In the genomic region with DNA sequence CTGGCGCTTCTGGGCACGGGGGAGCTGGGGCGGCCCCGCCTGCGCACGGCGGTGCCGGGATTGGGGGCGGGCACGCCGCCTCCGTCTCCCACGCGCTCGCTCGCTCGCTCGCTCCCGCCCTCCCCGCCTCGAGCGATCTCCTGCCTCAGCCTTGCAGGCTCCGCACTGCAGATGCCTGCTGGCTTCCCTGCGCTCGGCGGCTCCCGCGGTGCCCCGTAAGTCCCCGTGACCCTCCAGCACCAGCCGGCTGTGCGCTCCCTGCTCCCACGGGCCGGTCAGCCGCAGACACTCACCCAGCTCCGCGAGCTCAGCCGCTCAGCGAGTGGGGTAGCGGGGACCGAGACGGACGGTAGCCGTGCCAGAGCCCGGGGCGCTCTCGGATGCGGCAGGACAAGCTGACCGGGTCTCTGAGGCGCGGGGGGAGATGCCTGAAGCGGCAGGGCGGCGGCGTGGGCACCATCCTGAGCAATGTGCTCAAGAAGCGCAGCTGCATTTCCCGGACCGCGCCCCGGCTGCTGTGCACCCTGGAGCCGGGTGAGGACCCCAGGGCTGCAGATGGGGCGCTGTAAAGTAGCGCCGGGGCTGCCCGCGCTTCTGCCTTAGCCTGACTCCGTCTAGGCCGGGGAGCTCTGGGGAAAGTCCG, we compare ENCODE assay signal across 8 cellular contexts. TPM values are rescaled to one million over a fixed set of nuclear protein-coding genes. Genes with fewer than 3 reads are reported as not detected.
DNase-seq lines count a peak whose midpoint lies in the region; ATAC-seq and TF ChIP-seq lines count a peak whose summit lies in the region.

TBC1D30 (plus strand) TSS at position 148 of the 643 bp plus-strand sequence; CDS start at position 381, 233 bp downstream.

- H3K27ac Mint-ChIP-seq in natural killer cell treated with Interleukin-12 subunit alpha and Interleukin-12 subunit beta and Interleukin-15 and Interleukin-18, amount 100 ng/mL, for 72 hours: no peak within 1 kb of the TSS

- POLR2A ChIA-PET in HEK293T (lab: Yijun Ruan, JAX): no interaction called here

- peaks cover 7 to 14% of the 10 kb centered on the region in 2 donors for H3K4me1 Mint-ChIP-seq in natural killer cell treated with Interleukin-12 subunit alpha and Interleukin-12 subunit beta and Interleukin-15 and Interleukin-18, amount 100 ng/mL, for 72 hours (ENCODE audit: low read depth in 2 of 2)

- no peaks in the 10 kb centered on the region for H3K36me3 Mint-ChIP-seq in natural killer cell treated with Interleukin-12 subunit alpha and Interleukin-12 subunit beta and Interleukin-15 and Interleukin-18, amount 100 ng/mL, for 72 hours

- H3K4me3 Mint-ChIP-seq in natural killer cell treated with Interleukin-12 subunit alpha and Interleukin-12 subunit beta and Interleukin-15 and Interleukin-18, amount 100 ng/mL, for 72 hours: peak within 1 kb of the TSS; percentile 75

- H3K36me3 ChIP-seq in upper lobe of right lung: no peaks in the 10 kb centered on the region

- H3K9me3 ChIP-seq in upper lobe of right lung: no peaks in the 10 kb centered on the region

- CTCF ChIA-PET in HEK293T (lab: Yijun Ruan, JAX): interaction anchor here (0.6 kb wide), 1 partner anchor 1411 kb away, joined by 3 read pairs; no protein-coding TSS in a partner anchor

- H3K27ac ChIP-seq in upper lobe of right lung: no peak within 1 kb of the TSS

- peaks cover 28% of the 10 kb centered on the region for H3K4me1 ChIP-seq in upper lobe of right lung

- ATAC-seq in natural killer cell treated with Interleukin-12 subunit alpha and Interleukin-12 subunit beta and Interleukin-15 and Interleukin-18, amount 100 ng/mL, for 72 hours: peak; percentile 82 to 93
- ATAC-seq in upper lobe of right lung: peak; percentile 80

- H3K4me3 ChIP-seq in fibroblast of the aortic adventitia (ENCODE audit: low read depth, low read length) (peak within 1 kb of the TSS; percentile 53), upper lobe of right lung (peak within 1 kb of the TSS; percentile 46)

- H3K27me3 Mint-ChIP-seq in natural killer cell treated with Interleukin-12 subunit alpha and Interleukin-12 subunit beta and Interleukin-15 and Interleukin-18, amount 100 ng/mL, for 72 hours: peaks cover 23 to 52% of the 10 kb centered on the region in 2 donors

- H3K9me3 Mint-ChIP-seq in natural killer cell treated with Interleukin-12 subunit alpha and Interleukin-12 subunit beta and Interleukin-15 and Interleukin-18, amount 100 ng/mL, for 72 hours: no peaks in the 10 kb centered on the region

- TF ChIP-seq CTCF in fibroblast of the aortic adventitia (IDR thresholded peaks at IDR 0.05; ENCODE audit: insufficient read depth, low read length): no peak
- no peak for TF ChIP-seq CTCF in upper lobe of right lung (IDR thresholded peaks at IDR 0.05)

- intact Hi-C loops in upper lobe of right lung (cut with DNase I): no loop called here

- peak; percentile 91 for DNase-seq in COLO668 (lab: John Stamatoyannopoulos, UW; ENCODE audit: unreplicated experiment)
- peak; percentile 64 for DNase-seq in HEK293T (ENCODE audit: extremely low spot score)
- peak; percentile 74 for DNase-seq in NCI-H2171 treated with DMSO at 0.1 percent for 48 hours (lab: John Stamatoyannopoulos, UW)
- DNase-seq in activated T-cell treated with anti-CD3 and anti-CD28 coated beads, Interleukin-2, amount 50 U/mL, for 1 hour: peak; percentile 27
- DNase-seq in fibroblast of the aortic adventitia (ENCODE audit: low read depth): peak; percentile 3
- DNase-seq in natural killer cell treated with Interleukin-12 subunit alpha and Interleukin-12 subunit beta and Interleukin-15 and Interleukin-18, amount 100 ng/mL, for 72 hours (ENCODE audit: low spot score): peak; percentile 62
- peak; percentile 69 for DNase-seq in upper lobe of right lung
- no peak for DNase-seq in RKO (ENCODE audit: low spot score)

- H3K27me3 ChIP-seq in upper lobe of right lung: peaks cover 47% of the 10 kb centered on the region

TF ChIP-seq in HEK293T, 16 proteins besides CTCF, POLR2A, EP300 and RAD21:
- TF ChIP-seq L3MBTL2 (conservative IDR thresholded peaks at IDR 0.05): peak; percentile 48; the same call in 1 of the 2 replicates
- TF ChIP-seq PKNOX1 (IDR thresholded peaks at IDR 0.05): no peak
- TF ChIP-seq SP1 (IDR thresholded peaks at IDR 0.05): no peak
- TF ChIP-seq HDGF (IDR thresholded peaks at IDR 0.05; ENCODE audit: borderline replicate concordance): no peak
- no peak for TF ChIP-seq FOXK2 (IDR thresholded peaks at IDR 0.05)

RNA-seq across cellular contexts. Expression of gene TBC1D30, which starts in this region (rescaled TPM):
- total RNA-seq in fibroblast of the aortic adventitia (ENCODE audit: low replicate concordance) (0.18 and 0.98 TPM in 2 replicates), upper lobe of right lung (14.8 TPM)
- 1 to 10 TPM; 1.1 TPM for total RNA-seq in natural killer cell treated with Interleukin-12 subunit alpha and Interleukin-12 subunit beta and Interleukin-15 and Interleukin-18, amount 100 ng/mL, for 72 hours

Comparison
In these comparisons a context has a peak if more than half of its experiments do, and no peak if none do; other contexts are left out.
1. Peak in DNase-seq and H3K4me3 ChIP-seq in fibroblast of the aortic adventitia; RNA of the gene not detected or under 1 TPM.